In the genomic region with DNA sequence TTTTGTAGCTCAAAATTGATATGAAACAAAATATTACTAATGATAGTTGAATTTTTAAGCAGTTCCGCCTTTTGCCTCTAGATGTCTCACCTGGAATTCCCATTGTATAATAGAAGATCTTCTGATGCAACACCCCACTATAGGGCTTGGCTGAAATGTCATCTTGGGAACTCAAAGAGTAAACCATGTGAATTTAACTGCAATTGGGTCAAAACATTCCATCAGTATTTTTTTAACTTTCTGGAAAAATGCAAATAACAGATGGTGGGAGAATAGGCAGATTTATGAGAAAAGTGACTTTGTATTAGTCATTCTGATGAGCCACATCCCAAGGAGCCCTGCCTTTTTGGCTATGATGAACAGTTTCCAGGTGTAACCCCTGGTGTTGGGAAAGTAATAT, we compare ENCODE assay signal across 8 cellular contexts.
DNase-seq lines count a peak whose midpoint lies in the region; ATAC-seq and TF ChIP-seq lines count a peak whose summit lies in the region.

No MANE protein-coding gene starts in this region.

- no peak overlapping the region for H3K27ac ChIP-seq in coronary artery

- H3K4me3 ChIP-seq in BE2C (ENCODE audit: low read depth, low read length) (no peak overlapping the region), coronary artery (no peak overlapping the region)

- DNase-seq in BE2C (peak; percentile 6), NOMO-1 treated with dmso at 0.1 percent for 144 hours (lab: John Stamatoyannopoulos, UW; ENCODE audit: unreplicated experiment) (peak; percentile 4), coronary artery (ENCODE audit: low spot score) (no peak), midbrain (lab: John Stamatoyannopoulos, UW) (peak; percentile 40)
- no peak for DNase-seq in effector CD4-positive, alpha-beta T cell

- TF ChIP-seq CTCF in BE2C (IDR thresholded peaks at IDR 0.05; ENCODE audit: low read depth, low read length) (peak; percentile 66), coronary artery (IDR thresholded peaks at IDR 0.05) (peak; percentile 68)

- H3K4me1 ChIP-seq in BE2C, result no peaks in the 10 kb centered on the region

- no peaks in the 10 kb centered on the region for H3K9me3 ChIP-seq in BE2C

- ATAC-seq in GM18858 (IDR thresholded peaks at IDR 0.05; ENCODE audit: unreplicated experiment) (peak; percentile 73), HG03097 (IDR thresholded peaks at IDR 0.05; ENCODE audit: low FRiP score, unreplicated experiment) (peak; percentile 67), GM19397 (IDR thresholded peaks at IDR 0.05; ENCODE audit: unreplicated experiment) (no peak)

- no peaks in the 10 kb centered on the region for H3K36me3 ChIP-seq in BE2C

- no peaks in the 10 kb centered on the region for H3K27me3 ChIP-seq in BE2C

Comparison
In these comparisons a context has a peak if more than half of its experiments do, and no peak if none do; other contexts are left out.
1. DNase-seq: peak in BE2C (single experiment), NOMO-1 treated with dmso at 0.1 percent for 144 hours (single experiment) and midbrain (single experiment); none in coronary artery (single experiment) and effector CD4-positive, alpha-beta T cell (single experiment).